Comparison of ENCODE assay signal across 21 cellular contexts in the genomic region with DNA sequence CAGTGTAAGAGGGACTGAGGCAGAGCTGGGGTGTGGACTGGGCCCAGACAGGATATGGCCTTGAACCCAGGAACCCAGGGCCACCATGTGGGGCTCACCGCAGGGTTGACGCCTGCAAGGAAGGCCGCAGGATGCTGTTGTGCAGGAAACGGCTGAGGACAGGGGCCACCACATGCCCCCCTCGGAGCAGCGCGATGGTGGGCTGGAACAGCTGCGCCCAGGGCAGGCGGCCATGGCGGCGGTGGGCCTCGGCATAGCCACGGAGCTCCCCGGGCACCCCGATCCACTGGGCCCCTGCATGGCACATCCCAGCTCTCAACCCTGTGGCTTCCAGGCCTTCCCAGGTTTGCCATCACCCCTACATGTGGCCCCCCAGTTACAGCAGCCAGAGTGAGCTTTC. TPM values are rescaled to one million over a fixed set of nuclear protein-coding genes. Genes with fewer than 3 reads are reported as not detected.
DNase-seq lines count a peak whose midpoint lies in the region; ATAC-seq and TF ChIP-seq lines count a peak whose summit lies in the region.
"Had no signal": no experiment of that assay in that cellular context is flagged by ENCODE, and none has a peak within 500 bp of the region (broad histone marks: within the 10 kb centered on the region; RNA-seq: fewer than 3 reads in every experiment).

No MANE protein-coding gene starts in this region.

- POLR2A ChIA-PET in SK-N-SH (lab: Yijun Ruan, JAX), result no interaction called here

- H3F3A ChIP-seq in SK-N-SH (replicated peaks; ENCODE audit: insufficient read depth), result no peaks in the 10 kb centered on the region

- H3K4me2 ChIP-seq in SK-N-SH (no peak overlapping the region), neuronal stem cell (ENCODE audit: insufficient read depth, low read length, poor library complexity, severe bottlenecking) (no peak overlapping the region), Karpas-422 (ENCODE audit: low read depth, low read length, poor library complexity, severe bottlenecking) (no peak overlapping the region)
- H3K4me2 ChIP-seq: BLaER1, GM23338 had no signal

- H2AK5ac ChIP-seq in neuronal stem cell (ENCODE audit: low read depth, low read length), result peak overlapping the region; percentile 63

- H2BK120ac ChIP-seq in neuronal stem cell (ENCODE audit: low read depth, low read length), result no peak overlapping the region

- H3K79me1 ChIP-seq in neuronal stem cell (ENCODE audit: low read depth, low read length), result no peaks in the 10 kb centered on the region

- no peak overlapping the region for H3K4ac ChIP-seq in neuronal stem cell (ENCODE audit: low read length)

- H3K27me3 ChIP-seq in SK-N-SH (ENCODE audit: insufficient read depth), result no peaks in the 10 kb centered on the region
- H3K27me3 ChIP-seq in neuronal stem cell (ENCODE audit: control insufficient read depth in 3 of 3, insufficient read depth in 3 of 3, low read depth in 1 of 3, low read length in 3 of 3), result no peaks in the 10 kb centered on the region
- H3K27me3 ChIP-seq in upper lobe of right lung, result no peaks in the 10 kb centered on the region
- H3K27me3 ChIP-seq in Karpas-422 (ENCODE audit: low read length), result no peaks in the 10 kb centered on the region
- H3K27me3 ChIP-seq: BLaER1 had no signal

- no peak overlapping the region for H4K91ac ChIP-seq in neuronal stem cell (ENCODE audit: low read depth, low read length, poor library complexity)

- H3K4me1 ChIP-seq in SK-N-SH (ENCODE audit: control insufficient read depth in 1 of 2, insufficient read depth in 2 of 2, low read depth in 1 of 2, low read length in 1 of 2) (peaks cover 0 to 8% of the 10 kb centered on the region in 2 experiments; a peak in 1 of 4 replicates), neuronal stem cell (ENCODE audit: control insufficient read depth in 2 of 2, insufficient read depth in 1 of 2, low read depth in 1 of 2, low read length in 2 of 2) (peaks cover 0 to 2% of the 10 kb centered on the region in 2 donors), upper lobe of right lung (no peaks in the 10 kb centered on the region), Karpas-422 (ENCODE audit: low read length) (no peaks in the 10 kb centered on the region)

- H4K8ac ChIP-seq in neuronal stem cell (ENCODE audit: low read depth, low read length), result no peak overlapping the region

- intact Hi-C loops in upper lobe of right lung (cut with DNase I), result no loop called here

- no peaks in the 10 kb centered on the region for H4K20me1 ChIP-seq in SK-N-SH (ENCODE audit: insufficient read depth)
- H4K20me1 ChIP-seq in Karpas-422 (ENCODE audit: insufficient read depth, low read depth, low read length), result no peaks in the 10 kb centered on the region
- H4K20me1 ChIP-seq: BLaER1 had no signal

- H3K4me3 ChIP-seq in SK-N-SH (ENCODE audit: low read depth in 2 of 2, low read length in 1 of 2), result no peak overlapping the region
- no peak overlapping the region for H3K4me3 ChIP-seq in neuronal stem cell (ENCODE audit: low read length in 2 of 2)
- no peak overlapping the region for H3K4me3 ChIP-seq in upper lobe of right lung
- H3K4me3 ChIP-seq in Karpas-422 (ENCODE audit: low read length), result no peak overlapping the region
- H3K4me3 ChIP-seq: BLaER1, GM12878, GM23338 had no signal

- H3K79me2 ChIP-seq in SK-N-SH (ENCODE audit: insufficient read depth), result no peaks in the 10 kb centered on the region
- no peaks in the 10 kb centered on the region for H3K79me2 ChIP-seq in Karpas-422 (ENCODE audit: low read length)

- peak overlapping the region; percentile 2 for H2BK5ac ChIP-seq in neuronal stem cell (ENCODE audit: low read length)

- peak; percentile 10 for DNase-seq in SK-N-SH
- no peak for DNase-seq in neuronal stem cell (ENCODE audit: low spot score)
- no peak for DNase-seq in upper lobe of right lung
- DNase-seq in effector CD8-positive, alpha-beta T cell (lab: John Stamatoyannopoulos, UW), result no peak
- DNase-seq in GF-D8 (lab: John Stamatoyannopoulos, UW), result no peak
- no peak for DNase-seq in Karpas-422
- DNase-seq: CD4-positive, alpha-beta memory T cell; DMS79 treated with DMSO at 0.1 percent for 48 hours; HFFc6; IMR-90 had no signal

- H3K23ac ChIP-seq in neuronal stem cell (ENCODE audit: low read depth, low read length, poor library complexity), result no peak overlapping the region

- H3K9me2 ChIP-seq in SK-N-SH (no peaks in the 10 kb centered on the region), Karpas-422 (replicated peaks; ENCODE audit: insufficient read depth, low read length) (no peaks in the 10 kb centered on the region)

- no peak overlapping the region for H3K27ac ChIP-seq in SK-N-SH (ENCODE audit: low read depth in 2 of 2, low read length in 1 of 2)
- H3K27ac ChIP-seq in neuronal stem cell (replicated peaks; ENCODE audit: low read length), result no peak overlapping the region
- no peak overlapping the region for H3K27ac ChIP-seq in upper lobe of right lung
- no peak overlapping the region for H3K27ac ChIP-seq in Karpas-422 (ENCODE audit: low read length)
- H3K27ac ChIP-seq: 22Rv1, BLaER1, HL-60 had no signal

- H2BK12ac ChIP-seq in neuronal stem cell (ENCODE audit: low read length), result peak overlapping the region; percentile 10

- H3K36me3 ChIP-seq in SK-N-SH (replicated peaks in 1 of 2; ENCODE audit: control insufficient read depth in 1 of 2, insufficient read depth in 2 of 2, low read length in 1 of 2) (no peaks in the 10 kb centered on the region), neuronal stem cell (replicated peaks in 1 of 2; ENCODE audit: control insufficient read depth in 2 of 2, insufficient read depth in 2 of 2, low read length in 2 of 2) (no peaks in the 10 kb centered on the region), upper lobe of right lung (no peaks in the 10 kb centered on the region), Karpas-422 (ENCODE audit: insufficient read depth, low read length) (no peaks in the 10 kb centered on the region)
- H3K36me3 ChIP-seq: BLaER1 had no signal

- H2AFZ ChIP-seq in SK-N-SH (ENCODE audit: low read depth) (no peak overlapping the region), neuronal stem cell (ENCODE audit: low read length) (no peak overlapping the region), Karpas-422 (ENCODE audit: low read length) (no peak overlapping the region)
- H2AFZ ChIP-seq: GM23338 had no signal

- TF ChIP-seq EP300 in SK-N-SH (IDR thresholded peaks at IDR 0.05; ENCODE audit: borderline replicate concordance in 1 of 2, low read depth in 1 of 2, low read length in 1 of 2), result no peak

- CTCF ChIA-PET in SK-N-SH (lab: Yijun Ruan, JAX), result interaction anchor here (0.8 to 2.6 kb wide), 5 partner anchors 8 to 42 kb away, joined by 3 to 11 read pairs (median 4); no protein-coding TSS in a partner anchor

- no peak overlapping the region for H3K9ac ChIP-seq in SK-N-SH
- no peak overlapping the region for H3K9ac ChIP-seq in neuronal stem cell (ENCODE audit: low read depth, low read length, poor library complexity)
- H3K9ac ChIP-seq in Karpas-422 (ENCODE audit: low read length), result no peak overlapping the region
- H3K9ac ChIP-seq: BLaER1 had no signal

- no peak for TF ChIP-seq RAD21 in SK-N-SH (IDR thresholded peaks at IDR 0.05; ENCODE audit: low read length)

- 97% methylated on average over 6 of the region's 15 CpGs for WGBS in SK-N-SH (ENCODE audit: low lambda C conversion rate)
- WGBS in neuronal stem cell (ENCODE audit: extremely low coverage in 2 of 2, insufficient read length in 2 of 2, insufficient replicate concordance in 1 of 2), 2 donors, result no CpG with 5 or more reads among the region's 15 CpGs

- TF ChIP-seq CTCF in SK-N-SH (IDR thresholded peaks at IDR 0.05), result no peak
- TF ChIP-seq CTCF in upper lobe of right lung (IDR thresholded peaks at IDR 0.05), result no peak

- peak overlapping the region; percentile 49 for H2BK15ac ChIP-seq in neuronal stem cell (ENCODE audit: low read length)

- no peak overlapping the region for H3K14ac ChIP-seq in neuronal stem cell (ENCODE audit: low read length)

- no peaks in the 10 kb centered on the region for H3K9me3 ChIP-seq in SK-N-SH
- no peaks in the 10 kb centered on the region for H3K9me3 ChIP-seq in neuronal stem cell (replicated peaks in 1 of 2; ENCODE audit: control insufficient read depth in 2 of 2, insufficient read depth in 1 of 2, low read depth in 1 of 2, low read length in 2 of 2)
- H3K9me3 ChIP-seq in upper lobe of right lung, result no peaks in the 10 kb centered on the region
- H3K9me3 ChIP-seq in Karpas-422 (ENCODE audit: low read length), result no peaks in the 10 kb centered on the region
- H3K9me3 ChIP-seq: BLaER1 had no signal

- ATAC-seq in SK-N-SH treated with all-trans-retinoic acid at 6 μM for 48 hours, result no peak
- peak; percentile 12 for ATAC-seq in esophagus mucosa
- peak; percentile 3 for ATAC-seq in upper lobe of right lung
- ATAC-seq: GM12878, GM23338, HCT116 had no signal

- no peak overlapping the region for H3K18ac ChIP-seq in neuronal stem cell (ENCODE audit: low read length)

RNA-seq across cellular contexts. Expression of gene GGT5, which starts 12.2 kb away (rescaled TPM):
- 3.3 and 4.6 TPM in 2 replicates for polyA plus RNA-seq in SK-N-SH (2012; rRNA removed)
- polyA plus RNA-seq in SK-N-SH (2012; cell fraction: cytosol; rRNA removed), result 1.2 and 2.7 TPM in 2 replicates
- 6.3 and 7.6 TPM in 2 replicates for polyA plus RNA-seq in SK-N-SH (2012; cell fraction: nucleus; rRNA removed)
- total RNA-seq in esophagus mucosa, result 5.0 TPM
- polyA plus RNA-seq in neuronal stem cell (2013, experiment 1 of 2), result not detected
- 0.01 TPM for polyA plus RNA-seq in neuronal stem cell (2013, experiment 2 of 2)
- 66.5 TPM for total RNA-seq in upper lobe of right lung
- not detected in 2 replicates for total RNA-seq in Karpas-422 (2014; rRNA removed; shearing (Covaris generic); ENCODE audit: low replicate concordance)
- total RNA-seq: A673; CD4-positive, alpha-beta memory T cell; GM12878; GM23338; HT1080 had no signal
- polyA plus RNA-seq: CD4-positive, alpha-beta memory T cell; GM23338 had no signal

RNA-seq across cellular contexts. Expression of gene SPECC1L, which starts 37.9 kb away (rescaled TPM):
- 22.9 and 25.9 TPM in 2 replicates for polyA plus RNA-seq in SK-N-SH (2012; rRNA removed)
- polyA plus RNA-seq in SK-N-SH (2012; cell fraction: cytosol; rRNA removed), result 17.8 and 21.8 TPM in 2 replicates
- polyA plus RNA-seq in SK-N-SH (2012; cell fraction: nucleus; rRNA removed), result 36.5 and 44.0 TPM in 2 replicates
- total RNA-seq in esophagus mucosa (33.4 TPM), upper lobe of right lung (87.1 TPM)
- 24.1 TPM for polyA plus RNA-seq in neuronal stem cell (2013, experiment 1 of 2)
- polyA plus RNA-seq in neuronal stem cell (2013, experiment 2 of 2), result 26.0 TPM
- 33.7 and 35.1 TPM in 2 replicates for total RNA-seq in Karpas-422 (2014; rRNA removed; shearing (Covaris generic); ENCODE audit: low replicate concordance)

RNA-seq across cellular contexts. Expression of gene SUSD2, which starts 51.4 kb away (rescaled TPM):
- 0.76 and 0.82 TPM in 2 replicates for polyA plus RNA-seq in SK-N-SH (2012; rRNA removed)
- 0.18 and 0.26 TPM in 2 replicates for polyA plus RNA-seq in SK-N-SH (2012; cell fraction: cytosol; rRNA removed)
- polyA plus RNA-seq in SK-N-SH (2012; cell fraction: nucleus; rRNA removed), result 1.7 and 2.2 TPM in 2 replicates
- 1.4 TPM for total RNA-seq in esophagus mucosa
- 0.25 TPM for polyA plus RNA-seq in neuronal stem cell (2013, experiment 1 of 2)
- 0.18 TPM for polyA plus RNA-seq in neuronal stem cell (2013, experiment 2 of 2)
- 277 TPM for total RNA-seq in upper lobe of right lung
- total RNA-seq in Karpas-422 (2014; rRNA removed; shearing (Covaris generic); ENCODE audit: low replicate concordance), result 0.14 and 0.26 TPM in 2 replicates
- polyA plus RNA-seq: CD14-positive monocyte had no signal

Comparison
In these comparisons a context has a peak if more than half of its experiments do, and no peak if none do; other contexts are left out.
1. RNA of gene GGT5, which starts 12.2 kb away (total RNA-seq): 66.5 TPM in upper lobe of right lung (single experiment); 5.0 TPM in esophagus mucosa (single experiment) and not detected in Karpas-422; every median in the first group is over 10 times any median in the second.
2. RNA of gene SUSD2, which starts 51.4 kb away (total RNA-seq): 277 TPM in upper lobe of right lung (single experiment); 1.4 TPM in esophagus mucosa (single experiment) and 0.14 to 0.26 TPM in Karpas-422; every median in the first group is over 100 times any median in the second.